8 cellular contexts compared by ENCODE assay signal in genomic region chr1:243421784-243422183, GRCh38.
DNase-seq lines count a peak whose midpoint lies in the region; ATAC-seq, FAIRE-seq and TF ChIP-seq lines count a peak whose summit lies in the region.

No MANE protein-coding gene starts in this region.

- FAIRE-seq in keratinocyte (lab: Jason Lieb, UNC), result peak; percentile 94

- H3K27ac ChIP-seq in OCI-LY1 (ENCODE audit: low read depth, low read length, poor library complexity, severe bottlenecking), result peak overlapping the region; percentile 4
- peak overlapping the region; percentile 82 for H3K27ac ChIP-seq in keratinocyte (ENCODE audit: control insufficient read depth, insufficient read depth, low read length)

- H3K27me3 Mint-ChIP-seq in activated naive CD4-positive, alpha-beta T cell treated with anti-CD3 and anti-CD28 coated beads, Interleukin-2, amount 10 ng/mL, durations not matched to agents 7 days and 5 days, result no peaks in the 10 kb centered on the region

- TF ChIP-seq CTCF in AG09309 (IDR thresholded peaks at IDR 0.05; ENCODE audit: control insufficient read depth, insufficient read depth, low read depth, low read length, missing control alignments) (no peak), OCI-LY1 (IDR thresholded peaks at IDR 0.05; ENCODE audit: low read length) (no peak), keratinocyte (optimal IDR thresholded peaks at IDR 0.05 in 1 of 3, IDR thresholded peaks at IDR 0.05 in 1 of 3, conservative IDR thresholded peaks at IDR 0.05 in 1 of 3; ENCODE audit: extremely low read depth in 1 of 3, insufficient read depth in 2 of 3, low read length in 3 of 3) (no peak), GM10248 (IDR thresholded peaks at IDR 0.05; ENCODE audit: control extremely low read depth, extremely low read depth, low read depth, missing control alignments) (no peak)

- peaks cover 10% of the 10 kb centered on the region for H3K4me1 ChIP-seq in OCI-LY1 (ENCODE audit: insufficient read depth, low read length, severe bottlenecking)
- H3K4me1 ChIP-seq in keratinocyte (ENCODE audit: control insufficient read depth, extremely low read depth, insufficient read depth, low read length), result peaks cover 11% of the 10 kb centered on the region

- H3K27ac Mint-ChIP-seq in activated naive CD4-positive, alpha-beta T cell treated with anti-CD3 and anti-CD28 coated beads, Interleukin-2, amount 10 ng/mL, durations not matched to agents 7 days and 5 days, result peak overlapping the region; percentile 62

- ATAC-seq in GM19023 (IDR thresholded peaks at IDR 0.05; ENCODE audit: unreplicated experiment), result peak; percentile 82
- ATAC-seq in HG03469 (IDR thresholded peaks at IDR 0.05; ENCODE audit: unreplicated experiment), result peak; percentile 88

- no peaks in the 10 kb centered on the region for H3K27me3 ChIP-seq in OCI-LY1 (ENCODE audit: insufficient read depth, low read length)
- no peaks in the 10 kb centered on the region for H3K27me3 ChIP-seq in keratinocyte (ENCODE audit: control insufficient read depth, extremely low read depth, insufficient read depth, low read length)

- H3K36me3 ChIP-seq in OCI-LY1 (ENCODE audit: insufficient read depth, low read length) (no peaks in the 10 kb centered on the region; the same call in 1 of the 2 replicates), keratinocyte (ENCODE audit: control insufficient read depth in 2 of 2, extremely low read depth in 1 of 2, insufficient read depth in 2 of 2, low read length in 2 of 2) (no peaks in the 10 kb centered on the region)

- DNase-seq in AG09309 (ENCODE audit: low read depth) (peak; percentile 38), keratinocyte (ENCODE audit: low read depth, low spot score) (no peak), GM10248 (ENCODE audit: extremely low spot score) (no peak)
- peak; percentile 77 for DNase-seq in activated naive CD4-positive, alpha-beta T cell treated with anti-CD3 and anti-CD28 coated beads, Interleukin-2, amount 10 ng/mL, durations not matched to agents 7 days and 5 days
- peak; percentile 15 to 36 (median 20) for DNase-seq in stimulated activated CD4-positive, alpha-beta T cell treated with anti-CD3 and anti-CD28 coated beads, TNF-alpha, amount 100 ng/mL, for 48 hours (ENCODE audit: low read depth in 3 of 3)

- no peaks in the 10 kb centered on the region for H3K9me3 Mint-ChIP-seq in activated naive CD4-positive, alpha-beta T cell treated with anti-CD3 and anti-CD28 coated beads, Interleukin-2, amount 10 ng/mL, durations not matched to agents 7 days and 5 days

- dilution Hi-C loops in keratinocyte (cut with MboI; ENCODE audit: extremely low pct_ligation_motif_present, low sequenced_read_pairs), result no loop called here

- no peaks in the 10 kb centered on the region for H3F3A ChIP-seq in OCI-LY1 (ENCODE audit: insufficient read depth, low read length)

- POLR2A ChIA-PET in GM10248 (lab: Yijun Ruan, JAX), result no interaction called here

- H3K4me3 ChIP-seq in AG09309 (ENCODE audit: control insufficient read depth, low read depth, low read length) (peak overlapping the region; percentile 13), OCI-LY1 (ENCODE audit: low read depth, low read length, poor library complexity, severe bottlenecking) (no peak overlapping the region), keratinocyte (ENCODE audit: control insufficient read depth in 2 of 3, extremely low read depth in 1 of 3, insufficient read depth in 2 of 3, low read depth in 1 of 3, low read length in 3 of 3) (peak overlapping the region in 2 of 3 experiments; percentile 21 to 53)

- no peaks in the 10 kb centered on the region for H3K79me2 ChIP-seq in OCI-LY1 (ENCODE audit: insufficient read depth, low read length)
- no peaks in the 10 kb centered on the region for H3K79me2 ChIP-seq in keratinocyte (ENCODE audit: control insufficient read depth, insufficient read depth, low read length)

- H3K36me3 Mint-ChIP-seq in activated naive CD4-positive, alpha-beta T cell treated with anti-CD3 and anti-CD28 coated beads, Interleukin-2, amount 10 ng/mL, durations not matched to agents 7 days and 5 days, result peaks cover 18% of the 10 kb centered on the region

- no peaks in the 10 kb centered on the region for H4K20me1 ChIP-seq in OCI-LY1 (ENCODE audit: insufficient read depth, low read length)
- no peaks in the 10 kb centered on the region for H4K20me1 ChIP-seq in keratinocyte (ENCODE audit: control insufficient read depth, extremely low read depth, insufficient read depth, low read length)

- no peaks in the 10 kb centered on the region for H3K9me1 ChIP-seq in keratinocyte (ENCODE audit: control insufficient read depth, extremely low read depth, insufficient read depth, low read length)

- H3K9me2 ChIP-seq in OCI-LY1 (ENCODE audit: low read depth, low read length), result no peaks in the 10 kb centered on the region

- peak overlapping the region; percentile 39 for H3K4me3 Mint-ChIP-seq in activated naive CD4-positive, alpha-beta T cell treated with anti-CD3 and anti-CD28 coated beads, Interleukin-2, amount 10 ng/mL, durations not matched to agents 7 days and 5 days

- peaks cover 33% of the 10 kb centered on the region for H3K4me1 Mint-ChIP-seq in activated naive CD4-positive, alpha-beta T cell treated with anti-CD3 and anti-CD28 coated beads, Interleukin-2, amount 10 ng/mL, durations not matched to agents 7 days and 5 days

- H2AFZ ChIP-seq in OCI-LY1 (ENCODE audit: low read length) (no peak overlapping the region), keratinocyte (ENCODE audit: control insufficient read depth, low read length) (peak overlapping the region; percentile 75)

- H3K4me2 ChIP-seq in OCI-LY1 (ENCODE audit: low read length) (peak overlapping the region; percentile 7; the same call in 1 of the 2 replicates), keratinocyte (ENCODE audit: control insufficient read depth, extremely low read depth, insufficient read depth, low read depth, low read length) (peak overlapping the region; percentile 87)

- CTCF ChIA-PET in activated naive CD4-positive, alpha-beta T cell treated with anti-CD3 and anti-CD28 coated beads, Interleukin-2, amount 10 ng/mL, durations not matched to agents 7 days and 5 days (lab: Charles Lee), result interaction anchor here (0.8 to 1.7 kb wide), 6 partner anchors 12 to 852 kb away, joined by 3 to 8 read pairs (median 3); no protein-coding TSS in a partner anchor
- CTCF ChIA-PET in GM10248 (lab: Yijun Ruan, JAX), result interaction anchor here (1.1 to 1.3 kb wide), 2 partner anchors 9 to 78 kb away, joined by 4 to 6 read pairs; no protein-coding TSS in a partner anchor

- H3K9me3 ChIP-seq in OCI-LY1 (ENCODE audit: low read length) (no peaks in the 10 kb centered on the region), keratinocyte (ENCODE audit: control insufficient read depth, low read depth, low read length) (no peaks in the 10 kb centered on the region)

- no peak overlapping the region for H3K9ac ChIP-seq in OCI-LY1 (ENCODE audit: low read length)
- H3K9ac ChIP-seq in keratinocyte (ENCODE audit: control insufficient read depth, extremely low read depth, insufficient read depth, low read length), result peak overlapping the region; percentile 64

Comparison
In these comparisons a context has a peak if more than half of its experiments do, and no peak if none do; other contexts are left out.
1. DNase-seq: peak in AG09309 (single experiment), activated naive CD4-positive, alpha-beta T cell treated with anti-CD3 and anti-CD28 coated beads, Interleukin-2, amount 10 ng/mL, durations not matched to agents 7 days and 5 days (single experiment) and stimulated activated CD4-positive, alpha-beta T cell treated with anti-CD3 and anti-CD28 coated beads, TNF-alpha, amount 100 ng/mL, for 48 hours (3 of 3); none in keratinocyte (single experiment) and GM10248 (single experiment).